ENCODE assay signal across 8 cellular contexts in the genomic region with DNA sequence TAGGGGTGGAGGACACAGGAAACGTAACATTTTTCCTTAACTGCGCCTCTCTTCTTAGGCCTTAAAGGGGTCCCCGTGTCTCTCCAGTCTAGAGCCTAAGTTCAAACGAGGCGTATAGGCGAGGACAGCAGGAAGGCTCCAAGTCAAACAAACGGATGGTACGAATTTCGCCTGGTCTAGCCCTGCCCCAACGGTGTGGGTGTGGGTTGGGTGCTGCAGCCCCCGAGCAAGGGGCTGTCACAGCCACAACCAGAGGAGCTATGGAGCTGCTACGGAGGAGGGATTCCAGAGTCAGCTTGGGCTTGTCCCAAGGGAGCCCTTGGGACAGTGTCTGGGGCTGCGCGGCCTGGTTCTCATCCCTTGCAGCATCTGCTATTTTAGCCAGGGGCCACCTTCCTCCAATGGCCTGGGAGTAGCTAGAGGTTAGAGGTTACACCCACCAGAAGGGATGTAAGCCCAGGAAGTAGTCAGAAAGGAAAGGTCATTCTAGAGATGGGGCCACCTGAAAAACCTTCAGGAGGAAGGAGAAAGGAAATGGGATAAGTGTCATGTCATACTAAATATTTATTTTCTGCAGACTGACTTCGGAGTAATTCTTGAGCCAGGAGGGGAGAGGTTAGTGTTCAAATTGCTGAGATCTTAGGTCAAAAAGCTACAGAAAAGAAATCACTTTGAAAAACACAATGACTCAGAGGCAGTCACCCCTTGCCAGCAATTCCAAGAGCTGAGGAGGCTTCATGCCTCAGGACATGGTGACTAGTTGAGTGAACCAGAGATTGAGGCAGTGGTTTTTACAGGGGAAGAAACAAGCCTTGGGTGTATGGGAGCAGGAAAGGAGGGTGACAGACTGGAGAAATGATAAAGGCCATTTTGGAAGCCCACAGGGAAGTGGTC. TPM values are rescaled to one million over a fixed set of nuclear protein-coding genes. Genes with fewer than 3 reads are reported as not detected.
DNase-seq lines count a peak whose midpoint lies in the region; ATAC-seq, FAIRE-seq and TF ChIP-seq lines count a peak whose summit lies in the region.

No MANE protein-coding gene starts in this region.

- peaks cover 0 to 2% of the 10 kb centered on the region in 2 experiments; a peak in 4 of 5 replicates for H3K36me3 ChIP-seq in HepG2 (replicated peaks in 1 of 2; ENCODE audit: control insufficient read depth in 1 of 2, insufficient read depth in 2 of 2, low read length in 2 of 2)
- peaks cover 16% of the 10 kb centered on the region for H3K36me3 ChIP-seq in thymus (ENCODE audit: control insufficient read depth, insufficient read depth)

- H3K4me3 ChIP-seq in cardiac fibroblast (replicated peaks in 1 of 2; ENCODE audit: low read depth in 2 of 2, low read length in 2 of 2): peak overlapping the region; percentile 57 to 72
- H3K4me3 ChIP-seq in HepG2 (replicated peaks in 1 of 3; ENCODE audit: insufficient read depth in 1 of 3, low read depth in 2 of 3, low read length in 3 of 3): peak overlapping the region; percentile 80 to 89 (median 86)
- peak overlapping the region; percentile 61 for H3K4me3 ChIP-seq in thymus (ENCODE audit: low read length)

- BruUV-seq in HepG2 (replicated peaks; lab: Mats Ljungman, UMichigan): TSS peak; percentile 80

- peak overlapping the region; percentile 100 for H3K4me2 ChIP-seq in HepG2 (ENCODE audit: low read depth, low read length)

- POLR2A ChIA-PET in HepG2 (lab: Yijun Ruan, JAX): interaction anchor here (0.6 to 5.1 kb wide), 30 partner anchors 11 to 278 kb away, joined by 3 to 94 read pairs (median 8); partner anchors contain the start of genes B3GALT4, CUTA, HSD17B8 and PFDN6

- peak overlapping the region; percentile 96 for H3K9ac ChIP-seq in HepG2 (ENCODE audit: insufficient read depth, low read depth, low read length)

- in situ Hi-C loops in HepG2 (cut with HindIII; ENCODE audit: extremely low pct_ligation_motif_present, low pct_unique_long_range_greater_than_20kb): loop anchor here (5.0 kb wide), 4 partner anchors 48 to 233 kb away; partner anchors contain the start of genes HSD17B8, RXRB and SLC39A7

- H3K4me1 ChIP-seq in HepG2 (ENCODE audit: insufficient read depth, low read length): peaks cover 30% of the 10 kb centered on the region
- H3K4me1 ChIP-seq in thymus (ENCODE audit: control insufficient read depth, insufficient read depth, low read length): peaks cover 9% of the 10 kb centered on the region

- CTCF ChIA-PET in HepG2 (lab: Yijun Ruan, JAX; ENCODE audit: low intra/inter-chr PET ratio, low total read pairs): interaction anchor here (1.5 to 2.3 kb wide), 2 partner anchors 88 to 235 kb away, joined by 9 to 16 read pairs; no protein-coding TSS in a partner anchor

- peak overlapping the region; percentile 94 for H3K27ac ChIP-seq in HepG2 (ENCODE audit: extremely low read length, insufficient read depth, low read length)
- H3K27ac ChIP-seq in thymus (ENCODE audit: low read depth): peak overlapping the region; percentile 98

- no peak overlapping the region for H2AFZ ChIP-seq in HepG2 (ENCODE audit: low read length)

- DNase-seq in DMS153 treated with DMSO at 0.1 percent for 48 hours (lab: John Stamatoyannopoulos, UW; ENCODE audit: unreplicated experiment) (peak; percentile 11), DMS153 (lab: John Stamatoyannopoulos, UW) (no peak), NCI-H2227 treated with DMSO at 0.1 percent for 48 hours (lab: John Stamatoyannopoulos, UW) (peak; percentile 66), cardiac fibroblast (ENCODE audit: low read depth in 2 of 2) (peak; percentile 69 to 88), HepG2 (ENCODE audit: low spot score) (no peak), NCI-H345 treated with DMSO at 0.1 percent for 48 hours (lab: John Stamatoyannopoulos, UW; ENCODE audit: unreplicated experiment) (no peak)
- no peak for DNase-seq in central memory CD4-positive, alpha-beta T cell

- WGBS in HepG2 (ENCODE audit: low lambda C conversion rate): 16% methylated on average over 15 of the region's 15 CpGs
- WGBS in thymus: 26% methylated on average over 15 of the region's 15 CpGs

- peak; percentile 16 for ATAC-seq in HepG2

- H4K20me1 ChIP-seq in HepG2 (ENCODE audit: insufficient read depth, low read length): no peaks in the 10 kb centered on the region

- intact Hi-C loops in HepG2 (cut with micrococcal nuclease; ENCODE audit: unreplicated experiment): loop anchor here (1.0 to 2.0 kb wide), 5 partner anchors 49 to 235 kb away; partner anchors contain the start of genes RXRB and SLC39A7

- H3K9me3 ChIP-seq in HepG2 (ENCODE audit: low read length) (no peaks in the 10 kb centered on the region), thymus (ENCODE audit: control insufficient read depth) (no peaks in the 10 kb centered on the region)

- TF ChIP-seq EP300 in HepG2 (IDR thresholded peaks at IDR 0.05; ENCODE audit: low read depth in 2 of 2, low read length in 2 of 2): no peak
- TF ChIP-seq EP300 in HepG2 (CRISPR knock-in tag; IDR thresholded peaks at IDR 0.05; ENCODE audit: borderline replicate concordance): no peak

- no peak for TF ChIP-seq RAD21 in HepG2 (CRISPR knock-in tag; IDR thresholded peaks at IDR 0.05)

- H3K79me2 ChIP-seq in HepG2 (ENCODE audit: insufficient read depth, low read length): no peaks in the 10 kb centered on the region

- TF ChIP-seq POLR2A in HepG2 (IDR thresholded peaks at IDR 0.05; ENCODE audit: insufficient read depth in 1 of 2, low read depth in 2 of 2, low read length in 2 of 2): no peak

- no peak for FAIRE-seq in HepG2 (lab: Jason Lieb, UNC)

- H3K27me3 ChIP-seq in HepG2 (ENCODE audit: control insufficient read depth in 1 of 2, insufficient read depth in 2 of 2, low read length in 2 of 2) (no peaks in the 10 kb centered on the region; a peak in 1 of 5 replicates), thymus (ENCODE audit: control insufficient read depth, insufficient read depth) (peaks cover 2% of the 10 kb centered on the region)

- TF ChIP-seq CTCF in cardiac fibroblast (IDR thresholded peaks at IDR 0.05; ENCODE audit: low read depth, low read length): no peak
- TF ChIP-seq CTCF in HepG2 (CRISPR knock-in tag; IDR thresholded peaks at IDR 0.05): no peak

RNA-seq across cellular contexts. Expression of gene VPS52, which starts 21.7 kb away (rescaled TPM):
- total RNA-seq in HepG2 (2016; rRNA removed; fragmentation: Illumina TruSeq; extraction: Trizol): 40.2 and 48.9 TPM in 2 replicates
- total RNA-seq in HepG2 (2016; cell fraction: cytosol; rRNA removed; fragmentation: Illumina TruSeq; extraction: Trizol; ENCODE audit: low read depth): 11.2 and 14.6 TPM in 2 replicates
- total RNA-seq in HepG2 (2016; cell fraction: insoluble cytoplasmic fraction; rRNA removed; fragmentation: Illumina TruSeq; extraction: Trizol): 39.4 and 49.1 TPM in 2 replicates
- total RNA-seq in HepG2 (2016; cell fraction: membrane; rRNA removed; fragmentation: Illumina TruSeq; extraction: Trizol): 14.0 and 14.2 TPM in 2 replicates
- 68.2 and 68.8 TPM in 2 replicates for total RNA-seq in HepG2 (2016; cell fraction: nucleus; rRNA removed; fragmentation: Illumina TruSeq; extraction: Trizol)
- polyA plus RNA-seq in HepG2 (2011; rRNA removed): 85.5 and 87.0 TPM in 2 replicates
- 33.2 and 41.8 TPM in 2 replicates for polyA plus RNA-seq in HepG2 (2011; cell fraction: cytosol; rRNA removed)
- polyA plus RNA-seq in HepG2 (2011; cell fraction: nucleus; rRNA removed): 321 and 354 TPM in 2 replicates
- 31.6 and 39.3 TPM in 2 replicates for polyA plus RNA-seq in HepG2 (2012)
- 3.3 and 4.1 TPM in 2 replicates for polyA plus RNA-seq in HepG2 (2016; cell fraction: cytosol; fragmentation: Illumina TruSeq; extraction: Trizol; ENCODE audit: low read depth)
- polyA plus RNA-seq in HepG2 (2016; cell fraction: insoluble cytoplasmic fraction; fragmentation: Illumina TruSeq; extraction: Trizol; ENCODE audit: low read depth): 37.1 and 40.7 TPM in 2 replicates
- polyA plus RNA-seq in HepG2 (2016; cell fraction: membrane; fragmentation: Illumina TruSeq; extraction: Trizol; ENCODE audit: low read depth): 6.8 and 9.6 TPM in 2 replicates
- 97.7 and 115 TPM in 2 replicates for polyA plus RNA-seq in HepG2 (2016; cell fraction: nucleus; fragmentation: Illumina TruSeq; extraction: Trizol; ENCODE audit: insufficient read depth, low read depth)
- polyA minus RNA-seq in HepG2 (2011; rRNA and poly(A)+ RNA removed; ENCODE audit: low replicate concordance): 174 and 183 TPM in 2 replicates
- 19.5 and 26.3 TPM in 2 replicates for polyA minus RNA-seq in HepG2 (2011; cell fraction: cytosol; rRNA and poly(A)+ RNA removed)
- polyA minus RNA-seq in HepG2 (2011; cell fraction: nucleus; rRNA and poly(A)+ RNA removed): 155 and 193 TPM in 2 replicates
- 59.0 TPM for polyA plus RNA-seq in thymus

RNA-seq across cellular contexts. Expression of gene RPS18, which starts 21.9 kb away (rescaled TPM):
- total RNA-seq in HepG2 (2016; rRNA removed; fragmentation: Illumina TruSeq; extraction: Trizol): 3,896 and 4,448 TPM in 2 replicates
- 6,850 and 8,085 TPM in 2 replicates for total RNA-seq in HepG2 (2016; cell fraction: cytosol; rRNA removed; fragmentation: Illumina TruSeq; extraction: Trizol; ENCODE audit: low read depth)
- total RNA-seq in HepG2 (2016; cell fraction: insoluble cytoplasmic fraction; rRNA removed; fragmentation: Illumina TruSeq; extraction: Trizol): 4,025 and 4,526 TPM in 2 replicates
- total RNA-seq in HepG2 (2016; cell fraction: membrane; rRNA removed; fragmentation: Illumina TruSeq; extraction: Trizol): 9,877 and 10,431 TPM in 2 replicates
- total RNA-seq in HepG2 (2016; cell fraction: nucleus; rRNA removed; fragmentation: Illumina TruSeq; extraction: Trizol): 1,435 and 1,506 TPM in 2 replicates
- polyA plus RNA-seq in HepG2 (2011; rRNA removed): 5,415 and 5,806 TPM in 2 replicates
- polyA plus RNA-seq in HepG2 (2011; cell fraction: cytosol; rRNA removed): 7,892 and 7,910 TPM in 2 replicates
- polyA plus RNA-seq in HepG2 (2011; cell fraction: nucleus; rRNA removed): 1,928 and 2,149 TPM in 2 replicates
- 4,895 and 7,078 TPM in 2 replicates for polyA plus RNA-seq in HepG2 (2012)
- 7,234 and 7,986 TPM in 2 replicates for polyA plus RNA-seq in HepG2 (2016; cell fraction: cytosol; fragmentation: Illumina TruSeq; extraction: Trizol; ENCODE audit: low read depth)
- 4,048 and 4,456 TPM in 2 replicates for polyA plus RNA-seq in HepG2 (2016; cell fraction: insoluble cytoplasmic fraction; fragmentation: Illumina TruSeq; extraction: Trizol; ENCODE audit: low read depth)
- polyA plus RNA-seq in HepG2 (2016; cell fraction: membrane; fragmentation: Illumina TruSeq; extraction: Trizol; ENCODE audit: low read depth): 9,329 and 9,343 TPM in 2 replicates
- 2,456 and 2,595 TPM in 2 replicates for polyA plus RNA-seq in HepG2 (2016; cell fraction: nucleus; fragmentation: Illumina TruSeq; extraction: Trizol; ENCODE audit: insufficient read depth, low read depth)
- 1,646 and 2,177 TPM in 2 replicates for polyA minus RNA-seq in HepG2 (2011; rRNA and poly(A)+ RNA removed; ENCODE audit: low replicate concordance)
- 879 and 1,018 TPM in 2 replicates for polyA minus RNA-seq in HepG2 (2011; cell fraction: cytosol; rRNA and poly(A)+ RNA removed)
- polyA minus RNA-seq in HepG2 (2011; cell fraction: nucleus; rRNA and poly(A)+ RNA removed): 337 and 498 TPM in 2 replicates
- 5,710 TPM for polyA plus RNA-seq in thymus

RNA-seq across cellular contexts. Expression of gene B3GALT4, which starts 26.9 kb away (rescaled TPM):
- 0.27 TPM in 1 of 2 replicates, not detected in the other for total RNA-seq in HepG2 (2016; rRNA removed; fragmentation: Illumina TruSeq; extraction: Trizol)
- not detected in 2 replicates for total RNA-seq in HepG2 (2016; cell fraction: cytosol; rRNA removed; fragmentation: Illumina TruSeq; extraction: Trizol; ENCODE audit: low read depth)
- total RNA-seq in HepG2 (2016; cell fraction: insoluble cytoplasmic fraction; rRNA removed; fragmentation: Illumina TruSeq; extraction: Trizol): 0.19 TPM in 1 of 2 replicates, not detected in the other
- total RNA-seq in HepG2 (2016; cell fraction: membrane; rRNA removed; fragmentation: Illumina TruSeq; extraction: Trizol): not detected in 2 replicates
- total RNA-seq in HepG2 (2016; cell fraction: nucleus; rRNA removed; fragmentation: Illumina TruSeq; extraction: Trizol): 0.37 and 0.56 TPM in 2 replicates
- polyA plus RNA-seq in HepG2 (2011; rRNA removed) (0.04 TPM in 1 of 2 replicates, not detected in the other), thymus (14.9 TPM)
- polyA plus RNA-seq in HepG2 (2011; cell fraction: cytosol; rRNA removed): not detected in 2 replicates
- 0.26 and 0.31 TPM in 2 replicates for polyA plus RNA-seq in HepG2 (2011; cell fraction: nucleus; rRNA removed)
- polyA plus RNA-seq in HepG2 (2012): 0.27 TPM in 1 of 2 replicates, not detected in the other
- not detected in 2 replicates for polyA plus RNA-seq in HepG2 (2016; cell fraction: cytosol; fragmentation: Illumina TruSeq; extraction: Trizol; ENCODE audit: low read depth)
- not detected in 2 replicates for polyA plus RNA-seq in HepG2 (2016; cell fraction: insoluble cytoplasmic fraction; fragmentation: Illumina TruSeq; extraction: Trizol; ENCODE audit: low read depth)
- polyA plus RNA-seq in HepG2 (2016; cell fraction: membrane; fragmentation: Illumina TruSeq; extraction: Trizol; ENCODE audit: low read depth): not detected in 2 replicates
- not detected in 2 replicates for polyA plus RNA-seq in HepG2 (2016; cell fraction: nucleus; fragmentation: Illumina TruSeq; extraction: Trizol; ENCODE audit: insufficient read depth, low read depth)
- polyA minus RNA-seq in HepG2 (2011; rRNA and poly(A)+ RNA removed; ENCODE audit: low replicate concordance): 0.46 and 1.4 TPM in 2 replicates
- polyA minus RNA-seq in HepG2 (2011; cell fraction: cytosol; rRNA and poly(A)+ RNA removed): not detected in 2 replicates
- polyA minus RNA-seq in HepG2 (2011; cell fraction: nucleus; rRNA and poly(A)+ RNA removed): 2.2 and 2.6 TPM in 2 replicates

RNA-seq across cellular contexts. Expression of gene WDR46, which starts 39.1 kb away (rescaled TPM):
- 99.9 and 105 TPM in 2 replicates for total RNA-seq in HepG2 (2016; rRNA removed; fragmentation: Illumina TruSeq; extraction: Trizol)
- total RNA-seq in HepG2 (2016; cell fraction: cytosol; rRNA removed; fragmentation: Illumina TruSeq; extraction: Trizol; ENCODE audit: low read depth): 34.0 and 45.3 TPM in 2 replicates
- total RNA-seq in HepG2 (2016; cell fraction: insoluble cytoplasmic fraction; rRNA removed; fragmentation: Illumina TruSeq; extraction: Trizol): 93.2 and 108 TPM in 2 replicates
- total RNA-seq in HepG2 (2016; cell fraction: membrane; rRNA removed; fragmentation: Illumina TruSeq; extraction: Trizol): 44.8 and 48.1 TPM in 2 replicates
- 67.1 and 84.6 TPM in 2 replicates for total RNA-seq in HepG2 (2016; cell fraction: nucleus; rRNA removed; fragmentation: Illumina TruSeq; extraction: Trizol)
- polyA plus RNA-seq in HepG2 (2011; rRNA removed) (47.4 and 54.6 TPM in 2 replicates), thymus (68.6 TPM)
- 33.7 and 44.0 TPM in 2 replicates for polyA plus RNA-seq in HepG2 (2011; cell fraction: cytosol; rRNA removed)
- polyA plus RNA-seq in HepG2 (2011; cell fraction: nucleus; rRNA removed): 100 and 101 TPM in 2 replicates
- polyA plus RNA-seq in HepG2 (2012): 40.9 and 53.3 TPM in 2 replicates
- polyA plus RNA-seq in HepG2 (2016; cell fraction: cytosol; fragmentation: Illumina TruSeq; extraction: Trizol; ENCODE audit: low read depth): 30.0 and 32.0 TPM in 2 replicates
- 82.3 and 87.5 TPM in 2 replicates for polyA plus RNA-seq in HepG2 (2016; cell fraction: insoluble cytoplasmic fraction; fragmentation: Illumina TruSeq; extraction: Trizol; ENCODE audit: low read depth)
- polyA plus RNA-seq in HepG2 (2016; cell fraction: membrane; fragmentation: Illumina TruSeq; extraction: Trizol; ENCODE audit: low read depth): 32.2 and 32.4 TPM in 2 replicates
- 115 and 128 TPM in 2 replicates for polyA plus RNA-seq in HepG2 (2016; cell fraction: nucleus; fragmentation: Illumina TruSeq; extraction: Trizol; ENCODE audit: insufficient read depth, low read depth)
- polyA minus RNA-seq in HepG2 (2011; rRNA and poly(A)+ RNA removed; ENCODE audit: low replicate concordance): 106 and 108 TPM in 2 replicates
- polyA minus RNA-seq in HepG2 (2011; cell fraction: cytosol; rRNA and poly(A)+ RNA removed): 39.5 and 44.8 TPM in 2 replicates
- 38.6 and 63.3 TPM in 2 replicates for polyA minus RNA-seq in HepG2 (2011; cell fraction: nucleus; rRNA and poly(A)+ RNA removed)

RNA-seq across cellular contexts. Expression of gene PFDN6, which starts 39.4 kb away (rescaled TPM):
- 87.0 and 118 TPM in 2 replicates for total RNA-seq in HepG2 (2016; rRNA removed; fragmentation: Illumina TruSeq; extraction: Trizol)
- total RNA-seq in HepG2 (2016; cell fraction: cytosol; rRNA removed; fragmentation: Illumina TruSeq; extraction: Trizol; ENCODE audit: low read depth): 21.9 and 25.1 TPM in 2 replicates
- 97.0 and 123 TPM in 2 replicates for total RNA-seq in HepG2 (2016; cell fraction: insoluble cytoplasmic fraction; rRNA removed; fragmentation: Illumina TruSeq; extraction: Trizol)
- 19.5 and 24.7 TPM in 2 replicates for total RNA-seq in HepG2 (2016; cell fraction: membrane; rRNA removed; fragmentation: Illumina TruSeq; extraction: Trizol)
- 35.5 and 41.4 TPM in 2 replicates for total RNA-seq in HepG2 (2016; cell fraction: nucleus; rRNA removed; fragmentation: Illumina TruSeq; extraction: Trizol)
- polyA plus RNA-seq in HepG2 (2011; rRNA removed) (75.5 and 92.2 TPM in 2 replicates), thymus (171 TPM)
- 41.4 and 48.4 TPM in 2 replicates for polyA plus RNA-seq in HepG2 (2011; cell fraction: cytosol; rRNA removed)
- 65.1 and 96.7 TPM in 2 replicates for polyA plus RNA-seq in HepG2 (2011; cell fraction: nucleus; rRNA removed)
- 78.6 and 94.5 TPM in 2 replicates for polyA plus RNA-seq in HepG2 (2012)
- polyA plus RNA-seq in HepG2 (2016; cell fraction: cytosol; fragmentation: Illumina TruSeq; extraction: Trizol; ENCODE audit: low read depth): 20.6 and 21.5 TPM in 2 replicates
- 142 and 148 TPM in 2 replicates for polyA plus RNA-seq in HepG2 (2016; cell fraction: insoluble cytoplasmic fraction; fragmentation: Illumina TruSeq; extraction: Trizol; ENCODE audit: low read depth)
- polyA plus RNA-seq in HepG2 (2016; cell fraction: membrane; fragmentation: Illumina TruSeq; extraction: Trizol; ENCODE audit: low read depth): 20.0 and 22.3 TPM in 2 replicates
- 80.0 and 80.7 TPM in 2 replicates for polyA plus RNA-seq in HepG2 (2016; cell fraction: nucleus; fragmentation: Illumina TruSeq; extraction: Trizol; ENCODE audit: insufficient read depth, low read depth)
- 11.7 and 27.1 TPM in 2 replicates for polyA minus RNA-seq in HepG2 (2011; rRNA and poly(A)+ RNA removed; ENCODE audit: low replicate concordance)
- 14.2 and 19.7 TPM in 2 replicates for polyA minus RNA-seq in HepG2 (2011; cell fraction: cytosol; rRNA and poly(A)+ RNA removed)
- 28.1 and 34.1 TPM in 2 replicates for polyA minus RNA-seq in HepG2 (2011; cell fraction: nucleus; rRNA and poly(A)+ RNA removed)

Comparison
In these comparisons a context has a peak if more than half of its experiments do, and no peak if none do; other contexts are left out.
1. DNase-seq: peak in DMS153 treated with DMSO at 0.1 percent for 48 hours (single experiment), NCI-H2227 treated with DMSO at 0.1 percent for 48 hours (single experiment) and cardiac fibroblast (2 of 2); none in DMS153 (single experiment), HepG2 (single experiment), NCI-H345 treated with DMSO at 0.1 percent for 48 hours (single experiment) and central memory CD4-positive, alpha-beta T cell (single experiment).
2. RNA of gene B3GALT4, which starts 26.9 kb away (polyA plus RNA-seq): 14.9 TPM in thymus (single experiment); 0.04 to 0.31 TPM in HepG2; every median in the first group is over 10 times any median in the second.
3. Peak in every context shown above with its lines, with median percentiles within 50 percentile points of each other: H3K4me3 ChIP-seq.